ENCODE assay signal across 26 cellular contexts in the genomic region with DNA sequence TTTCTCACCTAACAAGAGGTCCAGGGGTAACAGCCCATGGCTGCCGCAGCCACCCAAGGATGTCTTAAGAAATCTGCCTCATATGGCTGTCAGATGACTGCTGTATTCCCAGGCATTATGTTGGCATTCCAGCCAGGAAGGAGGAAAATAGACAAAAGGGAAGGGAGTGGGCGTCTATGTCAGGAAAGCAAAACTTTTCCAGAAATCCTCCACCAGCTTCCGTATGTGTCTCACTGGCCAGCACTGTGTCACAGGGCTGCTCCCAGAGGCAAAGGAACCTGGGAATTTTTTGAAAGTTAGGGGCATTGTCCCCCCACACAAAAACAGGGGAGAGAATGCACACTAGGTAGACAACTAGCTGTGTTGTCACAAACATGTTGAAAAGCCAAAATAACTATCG. TPM values are rescaled to one million over a fixed set of nuclear protein-coding genes. Genes with fewer than 3 reads are reported as not detected.
"Had no signal": no experiment of that assay in that cellular context is flagged by ENCODE, and none has a peak within 500 bp of the region (broad histone marks: within the 10 kb centered on the region; RNA-seq: fewer than 3 reads in every experiment).

No MANE protein-coding gene starts in this region.

- H3K36me3 ChIP-seq: breast epithelium, upper lobe of left lung had no signal

- ATAC-seq: left colon; natural killer cell; sciatic nerve; stimulated activated effector memory CD8-positive, alpha-beta T cell treated with anti-CD3 and anti-CD28 coated beads, Interleukin-12 subunit alpha, Interleukin-12 subunit beta, amount 100 ng/mL, for 72 hours had no signal

- H3K4me3 ChIP-seq: breast epithelium, upper lobe of left lung had no signal

- DNase-seq: activated CD4-positive, alpha-beta memory T cell treated with anti-CD3 and anti-CD28 coated beads, Interleukin-2, amount 10 ng/mL, durations not matched to agents 7 days and 5 days; activated CD4-positive, alpha-beta T cell treated with anti-CD3 and anti-CD28 coated beads for 1 hour; activated CD4-positive, alpha-beta T cell treated with anti-CD3 and anti-CD28 coated beads, Interleukin-2, amount 10 ng/mL, durations not matched to agents 7 days and 5 days; activated CD8-positive, alpha-beta memory T cell treated with anti-CD3 and anti-CD28 coated beads, Interleukin-2, amount 50 U/mL, for 48 hours; activated gamma-delta T cell treated with Interleukin-2 at 50 U/mL for 16 hours; activated naive CD4-positive, alpha-beta T cell treated with anti-CD3 and anti-CD28 coated beads, Interleukin-2, amount 50 U/mL, for 16 hours; activated T-cell treated with anti-CD3 and anti-CD28 coated beads, Interleukin-2, amount 50 U/mL, for 24 hours; amniotic stem cell; central memory CD4-positive, alpha-beta T cell; effector CD4-positive, alpha-beta T cell; head of caudate nucleus; hippocampal formation; left colon; natural killer cell; small intestine; stimulated activated CD4-positive, alpha-beta T cell treated with anti-CD3 and anti-CD28 coated beads, Interleukin-4, amount 100 ng/mL, for 24 hours; substantia nigra; T-helper 2 cell; upper lobe of left lung had no signal

- H3K4me1 ChIP-seq: breast epithelium, upper lobe of left lung had no signal

- H3K27me3 ChIP-seq: breast epithelium, upper lobe of left lung had no signal

- H3K27ac ChIP-seq: epithelial cell of prostate, upper lobe of left lung had no signal

RNA-seq across cellular contexts. Expression of a gene that starts 7.3 kb away (rescaled TPM):
- total RNA-seq: activated CD4-positive, alpha-beta memory T cell treated with anti-CD3 and anti-CD28 coated beads, Interleukin-2, amount 10 ng/mL, durations not matched to agents 7 days and 5 days; activated CD4-positive, alpha-beta T cell treated with anti-CD3 and anti-CD28 coated beads, Interleukin-2, amount 10 ng/mL, durations not matched to agents 7 days and 5 days; mesothelial cell of epicardium; natural killer cell; osteocyte had no signal
- polyA plus RNA-seq: keratinocyte had no signal

RNA-seq across cellular contexts. Expression of a gene that starts 7.3 kb away (rescaled TPM):
- total RNA-seq: activated CD4-positive, alpha-beta T cell treated with anti-CD3 and anti-CD28 coated beads, Interleukin-2, amount 10 ng/mL, durations not matched to agents 7 days and 5 days had no signal

RNA-seq across cellular contexts. Expression of a gene that starts 34.8 kb away (rescaled TPM):
- total RNA-seq: activated CD4-positive, alpha-beta memory T cell treated with anti-CD3 and anti-CD28 coated beads, Interleukin-2, amount 10 ng/mL, durations not matched to agents 7 days and 5 days; activated CD4-positive, alpha-beta T cell treated with anti-CD3 and anti-CD28 coated beads, Interleukin-2, amount 10 ng/mL, durations not matched to agents 7 days and 5 days; mesothelial cell of epicardium; natural killer cell; osteocyte had no signal
- polyA plus RNA-seq: keratinocyte had no signal
